Comparison of ENCODE assay signal across 7 cellular contexts in genomic region chr3:172490198-172490669, GRCh38. TPM values are rescaled to one million over a fixed set of nuclear protein-coding genes. Genes with fewer than 3 reads are reported as not detected.
DNase-seq lines count a peak whose midpoint lies in the region; ATAC-seq and TF ChIP-seq lines count a peak whose summit lies in the region.
"Not testable (repeated sequence)": the region's sequence is repeated elsewhere in the genome, so short reads cannot be mapped to it uniquely, and the experiment has no call there.

No MANE protein-coding gene starts in this region.

- in situ Hi-C loops in GM13977 (cut with MboI; ENCODE audit: low pct_unique_long_range_greater_than_20kb, low sequenced_read_pairs, unreplicated experiment); brain microvascular endothelial cell (cut with HindIII; ENCODE audit: low pct_ligation_motif_present, low sequenced_read_pairs): not testable (repeated sequence)

- not testable (repeated sequence) for H3K27ac Mint-ChIP-seq in activated B cell treated with CpG ODN at 0.5 μM for 24 hours

- not testable (repeated sequence) for H3K27me3 ChIP-seq in brain microvascular endothelial cell (replicated peaks)

- H3K9me3 Mint-ChIP-seq in activated B cell treated with CpG ODN at 0.5 μM for 24 hours = not testable (repeated sequence)

- not testable (repeated sequence) for H3K4me1 Mint-ChIP-seq in activated B cell treated with CpG ODN at 0.5 μM for 24 hours

- ATAC-seq in HG03196 (IDR thresholded peaks at IDR 0.05; ENCODE audit: unreplicated experiment) = peak; percentile 78
- ATAC-seq in activated B cell treated with CpG ODN at 0.5 μM for 24 hours (ENCODE audit: low read depth) = peak; percentile 69

- H3K36me3 ChIP-seq in brain microvascular endothelial cell (replicated peaks) = not testable (repeated sequence)

- TF ChIP-seq CTCF in GM13977 (IDR thresholded peaks at IDR 0.05; ENCODE audit: extremely low read depth, insufficient read depth, missing control alignments) = peak; percentile 66
- peak; percentile 70 for TF ChIP-seq CTCF in activated B cell treated with CpG ODN at 0.5 μM for 24 hours (IDR thresholded peaks at IDR 0.05)
- TF ChIP-seq CTCF in brain microvascular endothelial cell (IDR thresholded peaks at IDR 0.05; ENCODE audit: low read depth, low read length, missing control alignments) = peak; percentile 80

- CTCF ChIA-PET in activated B cell treated with CpG ODN at 0.5 μM for 24 hours (lab: Charles Lee) = interaction anchor here (0.8 to 4.6 kb wide), 3 partner anchors 13 to 182 kb away, joined by 3 to 32 read pairs (median 3); no protein-coding TSS in a partner anchor

- intact Hi-C loops in activated B cell treated with CpG ODN at 0.5 μM for 24 hours (cut with micrococcal nuclease) = loop anchor here (1.0 to 2.0 kb wide), 5 partner anchors 33 to 221 kb away; partner anchors contain the start of genes NCEH1 and TNFSF10

- H3K4me3 ChIP-seq in brain microvascular endothelial cell (ENCODE audit: low read depth, low read length); skeletal muscle cell (ENCODE audit: low read depth, low read length): not testable (repeated sequence)

- peak; percentile 44 for DNase-seq in GM13977 (ENCODE audit: low spot score)
- peak; percentile 30 for DNase-seq in NCI-H510A (lab: John Stamatoyannopoulos, UW)
- peak; percentile 41 for DNase-seq in activated B cell treated with CpG ODN at 0.5 μM for 24 hours
- peak; percentile 76 for DNase-seq in brain microvascular endothelial cell
- DNase-seq in hypothalamus (lab: John Stamatoyannopoulos, UW) = peak in 27 of 51 donors; percentile 0 to 65 (median 15)
- peak; percentile 23 for DNase-seq in skeletal muscle cell (ENCODE audit: low read depth)

- POLR2A ChIA-PET in activated B cell treated with CpG ODN at 0.5 μM for 24 hours (lab: Charles Lee) = not testable (repeated sequence)

- not testable (repeated sequence) for H3K36me3 Mint-ChIP-seq in activated B cell treated with CpG ODN at 0.5 μM for 24 hours (ENCODE audit: low read depth)

- not testable (repeated sequence) for H3K27me3 Mint-ChIP-seq in activated B cell treated with CpG ODN at 0.5 μM for 24 hours

- H3K4me3 Mint-ChIP-seq in activated B cell treated with CpG ODN at 0.5 μM for 24 hours = not testable (repeated sequence)

- not testable (repeated sequence) for H3K27ac ChIP-seq in brain microvascular endothelial cell

RNA-seq across cellular contexts. Expression of gene TNFSF10, which starts 33.0 kb away (rescaled TPM):
- 7.2 and 7.4 TPM in 2 replicates for total RNA-seq in activated B cell treated with CpG ODN at 0.5 μM for 24 hours

RNA-seq across cellular contexts. Expression of gene GHSR, which starts 42.0 kb away (rescaled TPM):
- total RNA-seq in activated B cell treated with CpG ODN at 0.5 μM for 24 hours = not detected in 2 replicates

Comparison
In these comparisons a context has a peak if more than half of its experiments do, and no peak if none do; other contexts are left out.
1. DNase-seq: peak in every context shown above with its lines; median percentile 76 in brain microvascular endothelial cell; 44 in GM13977; 41 in activated B cell treated with CpG ODN at 0.5 μM for 24 hours; 30 in NCI-H510A; 23 in skeletal muscle cell; 15 in hypothalamus.